In genomic region chr4:128863314-128864075, GRCh38 we compare ENCODE assay signal across 1 cellular context.
A peak's percentile ranks its signal among the peaks of the same experiment; 100 is the strongest.
TF ChIP-seq lines count a peak whose summit lies in the region.

No MANE protein-coding gene starts in this region.

TF ChIP-seq in K562, 482 proteins besides CTCF, POLR2A, EP300 and RAD21 (continued from another document):
- TF ChIP-seq AFF4 (CRISPR knock-in tag; IDR thresholded peaks at IDR 0.05) (no peak), ZNF184 (CRISPR knock-in tag; IDR thresholded peaks at IDR 0.05) (no peak), DEAF1 (CRISPR knock-in tag; IDR thresholded peaks at IDR 0.05) (peak; percentile 48; the same call in 1 of the 2 replicates), ZNF41 (CRISPR knock-in tag; conservative IDR thresholded peaks at IDR 0.05) (no peak), STAT5A (IDR thresholded peaks at IDR 0.05; ENCODE audit: borderline replicate concordance, low read length) (0 out of 2 replicates have a peak, but pooled peaks have one; percentile 25), MTF1 (CRISPR knock-in tag; IDR thresholded peaks at IDR 0.05; ENCODE audit: borderline replicate concordance) (no peak), FOXO4 (CRISPR knock-in tag; IDR thresholded peaks at IDR 0.05) (no peak), ZBTB17 (CRISPR knock-in tag; IDR thresholded peaks at IDR 0.05) (no peak), LARP7 (IDR thresholded peaks at IDR 0.05) (no peak), HMGN3 (IDR thresholded peaks at IDR 0.05; ENCODE audit: borderline replicate concordance, extremely low read depth, insufficient read length, low read depth, low read length) (no peak), E2F5 (CRISPR knock-in tag; IDR thresholded peaks at IDR 0.05) (no peak), SMARCA4 (IDR thresholded peaks at IDR 0.05) (no peak), CREM (IDR thresholded peaks at IDR 0.05; ENCODE audit: low read depth) (0 out of 2 replicates have a peak, but pooled peaks have one; percentile 12), RBFOX2 (IDR thresholded peaks at IDR 0.05; ENCODE audit: low read depth, low read length) (no peak), MAX (CRISPR knock-in tag; IDR thresholded peaks at IDR 0.05) (no peak), ZBTB49 (CRISPR knock-in tag; IDR thresholded peaks at IDR 0.05; ENCODE audit: borderline replicate concordance) (no peak), E2F8 (IDR thresholded peaks at IDR 0.05; ENCODE audit: low read depth, partially characterized antibody) (peak; percentile 22), ID3 (CRISPR knock-in tag; IDR thresholded peaks at IDR 0.05) (no peak), ID3 (tag; IDR thresholded peaks at IDR 0.05) (no peak), MAFG (tag; conservative IDR thresholded peaks at IDR 0.05) (no peak), ZNF146 (CRISPR knock-in tag; IDR thresholded peaks at IDR 0.05; ENCODE audit: unreplicated experiment) (no peak), KLF16 (IDR thresholded peaks at IDR 0.05) (no peak), KLF6 (CRISPR knock-in tag; IDR thresholded peaks at IDR 0.05; ENCODE audit: borderline replicate concordance) (no peak), CCNT2 (IDR thresholded peaks at IDR 0.05; ENCODE audit: borderline replicate concordance, extremely low read depth, insufficient read length, low read depth, low read length) (no peak), PML (IDR thresholded peaks at IDR 0.05; ENCODE audit: low read length) (peak; percentile 50; the same call in 1 of the 2 replicates), ZNF764 (CRISPR knock-in tag; IDR thresholded peaks at IDR 0.05; ENCODE audit: low read depth) (no peak), NKRF (IDR thresholded peaks at IDR 0.05; ENCODE audit: borderline replicate concordance) (no peak), ETV1 (tag; conservative IDR thresholded peaks at IDR 0.05; ENCODE audit: low read depth) (no peak), POLR2AphosphoS5 (IDR thresholded peaks at IDR 0.05; ENCODE audit: control insufficient read depth, insufficient read depth, low read depth, low read length) (peak; percentile 25; the same call in 1 of the 2 replicates)
